ENCODE assay signal across 9 cellular contexts in genomic region chr7:127396184-127396583, GRCh38. TPM values are rescaled to one million over a fixed set of nuclear protein-coding genes. Genes with fewer than 3 reads are reported as not detected.
DNase-seq lines count a peak whose midpoint lies in the region; ATAC-seq lines count a peak whose summit lies in the region.
"Had no signal": no experiment of that assay in that cellular context is flagged by ENCODE, and none has a peak within 500 bp of the region (broad histone marks: within the 10 kb centered on the region; RNA-seq: fewer than 3 reads in every experiment).

No MANE protein-coding gene starts in this region.

- peaks cover 0 to 5% (median under 1%) of the 10 kb centered on the region in 3 donors for H3K36me3 Mint-ChIP-seq in naive thymus-derived CD8-positive, alpha-beta T cell

- H3K9me3 Mint-ChIP-seq in naive thymus-derived CD8-positive, alpha-beta T cell = no peaks in the 10 kb centered on the region
- H3K9me3 Mint-ChIP-seq: CD4-positive, CD25-positive, alpha-beta regulatory T cell had no signal

- H3K27me3 Mint-ChIP-seq in naive thymus-derived CD8-positive, alpha-beta T cell = no peaks in the 10 kb centered on the region

- intact Hi-C loops in head of caudate nucleus (cut with DNase I) = no loop called here

- H3K4me3 Mint-ChIP-seq in naive thymus-derived CD8-positive, alpha-beta T cell = peak overlapping the region in 1 of 10 donors; percentile 0

- peaks cover 13 to 37% (median 28%) of the 10 kb centered on the region in 4 donors for H3K4me1 Mint-ChIP-seq in naive thymus-derived CD8-positive, alpha-beta T cell

- POLR2A ChIA-PET in naive thymus-derived CD8-positive, alpha-beta T cell (lab: Charles Lee) = no interaction called here

- peak; percentile 61 for DNase-seq in activated CD8-positive, alpha-beta memory T cell treated with anti-CD3 and anti-CD28 coated beads, Interleukin-2, amount 50 U/mL, for 48 hours
- no peak for DNase-seq in activated CD8-positive, alpha-beta memory T cell treated with anti-CD3 and anti-CD28 coated beads for 24 hours
- DNase-seq in SIG-M5 treated with dmso at 0.1 percent for 504 hours (lab: John Stamatoyannopoulos, UW; ENCODE audit: unreplicated experiment) (peak; percentile 94), head of caudate nucleus (no peak), dermis blood vessel endothelial cell (no peak), NCI-H2081 treated with DMSO at 0.1 percent for 48 hours (lab: John Stamatoyannopoulos, UW) (no peak)
- peak in 7 of 10 donors; percentile 13 to 62 (median 35) for DNase-seq in naive thymus-derived CD8-positive, alpha-beta T cell
- DNase-seq: CD4-positive, CD25-positive, alpha-beta regulatory T cell had no signal

- peak; percentile 46 for ATAC-seq in HG02981 (IDR thresholded peaks at IDR 0.05; ENCODE audit: unreplicated experiment)
- peak in 1 of 2 donors; percentile 8 for ATAC-seq in naive thymus-derived CD8-positive, alpha-beta T cell

- H3K27ac Mint-ChIP-seq in naive thymus-derived CD8-positive, alpha-beta T cell = peak overlapping the region in 5 of 10 donors; percentile 3 to 70 (median 52)

RNA-seq across cellular contexts. Expression of gene ZNF800, which starts 3.7 kb away (rescaled TPM):
- total RNA-seq in naive thymus-derived CD8-positive, alpha-beta T cell = 10 to 100 TPM; 78.5 to 85.7 TPM
- polyA plus RNA-seq in naive thymus-derived CD8-positive, alpha-beta T cell = 10 to 100 TPM; 50.0 to 61.3 (median 55.0) TPM
- total RNA-seq in dermis blood vessel endothelial cell = 15.2 and 15.8 TPM in 2 replicates

Comparison
In these comparisons a context has a peak if more than half of its experiments do, and no peak if none do; other contexts are left out.
1. DNase-seq: peak in activated CD8-positive, alpha-beta memory T cell treated with anti-CD3 and anti-CD28 coated beads, Interleukin-2, amount 50 U/mL, for 48 hours (single experiment), SIG-M5 treated with dmso at 0.1 percent for 504 hours (single experiment) and naive thymus-derived CD8-positive, alpha-beta T cell (7 of 10); none in activated CD8-positive, alpha-beta memory T cell treated with anti-CD3 and anti-CD28 coated beads for 24 hours (single experiment), head of caudate nucleus (0 of 42), dermis blood vessel endothelial cell (single experiment) and NCI-H2081 treated with DMSO at 0.1 percent for 48 hours (single experiment).